In the genomic region with DNA sequence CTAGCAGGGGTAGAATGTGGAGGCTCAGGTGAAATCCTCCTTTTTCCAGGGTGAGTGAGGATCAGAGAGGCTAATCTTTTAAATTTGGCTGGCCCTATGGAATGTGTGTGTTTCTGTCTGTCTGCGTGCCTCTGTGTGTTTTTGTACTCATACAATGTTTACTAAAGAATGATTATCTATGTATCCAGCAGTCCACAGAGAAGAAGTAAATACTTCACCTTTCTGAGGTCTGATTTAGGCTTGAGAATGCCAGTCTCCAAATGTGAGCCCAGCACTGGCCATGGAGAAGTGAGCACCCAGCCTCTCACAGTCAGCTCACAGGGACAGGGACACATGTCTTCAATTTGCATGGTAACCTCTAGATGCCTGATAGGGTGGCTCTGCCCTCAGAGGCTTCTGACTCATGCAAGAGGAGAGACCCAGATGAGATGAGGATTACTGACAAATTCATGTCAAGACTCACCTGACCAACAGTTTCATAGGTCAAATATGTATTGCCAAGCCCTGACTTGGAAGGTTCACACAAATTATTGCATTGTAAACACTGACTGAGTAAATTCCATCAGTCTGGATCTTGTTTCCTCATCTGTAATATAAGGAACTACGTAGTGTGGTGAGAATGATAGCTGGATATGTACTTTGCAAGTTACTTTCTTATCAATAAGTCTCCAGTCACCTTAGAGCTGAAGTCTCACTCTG, we compare ENCODE assay signal across 1 cellular context.
TF ChIP-seq lines count a peak whose summit lies in the region.

No MANE protein-coding gene starts in this region.

TF ChIP-seq in HepG2, 621 proteins besides CTCF, POLR2A, EP300 and RAD21:
- TF ChIP-seq RBM22 (optimal IDR thresholded peaks at IDR 0.05; ENCODE audit: low read length) (no peak), ZFYVE20 (CRISPR knock-in tag; IDR thresholded peaks at IDR 0.05; ENCODE audit: borderline replicate concordance, low read depth) (no peak), ZNF605 (CRISPR knock-in tag; IDR thresholded peaks at IDR 0.05) (no peak), ZNF891 (CRISPR knock-in tag; IDR thresholded peaks at IDR 0.05) (no peak), TBX3 (IDR thresholded peaks at IDR 0.05; ENCODE audit: borderline replicate concordance) (no peak), ZNF138 (CRISPR knock-in tag; IDR thresholded peaks at IDR 0.05; ENCODE audit: low read depth) (no peak)
- TF ChIP-seq, protein P1, sequence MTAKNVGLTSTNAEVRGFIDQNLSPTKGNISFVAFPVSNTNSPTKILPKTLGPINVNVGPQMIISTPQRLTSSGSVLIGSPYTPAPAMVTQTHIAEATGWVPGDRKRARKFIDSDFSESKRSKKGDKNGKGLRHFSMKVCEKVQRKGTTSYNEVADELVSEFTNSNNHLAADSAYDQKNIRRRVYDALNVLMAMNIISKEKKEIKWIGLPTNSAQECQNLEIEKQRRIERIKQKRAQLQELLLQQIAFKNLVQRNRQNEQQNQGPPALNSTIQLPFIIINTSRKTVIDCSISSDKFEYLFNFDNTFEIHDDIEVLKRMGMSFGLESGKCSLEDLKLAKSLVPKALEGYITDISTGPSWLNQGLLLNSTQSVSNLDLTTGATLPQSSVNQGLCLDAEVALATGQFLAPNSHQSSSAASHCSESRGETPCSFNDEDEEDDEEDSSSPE (CRISPR knock-in tag; IDR thresholded peaks at IDR 0.05), result no peak
- TF ChIP-seq, protein P2, sequence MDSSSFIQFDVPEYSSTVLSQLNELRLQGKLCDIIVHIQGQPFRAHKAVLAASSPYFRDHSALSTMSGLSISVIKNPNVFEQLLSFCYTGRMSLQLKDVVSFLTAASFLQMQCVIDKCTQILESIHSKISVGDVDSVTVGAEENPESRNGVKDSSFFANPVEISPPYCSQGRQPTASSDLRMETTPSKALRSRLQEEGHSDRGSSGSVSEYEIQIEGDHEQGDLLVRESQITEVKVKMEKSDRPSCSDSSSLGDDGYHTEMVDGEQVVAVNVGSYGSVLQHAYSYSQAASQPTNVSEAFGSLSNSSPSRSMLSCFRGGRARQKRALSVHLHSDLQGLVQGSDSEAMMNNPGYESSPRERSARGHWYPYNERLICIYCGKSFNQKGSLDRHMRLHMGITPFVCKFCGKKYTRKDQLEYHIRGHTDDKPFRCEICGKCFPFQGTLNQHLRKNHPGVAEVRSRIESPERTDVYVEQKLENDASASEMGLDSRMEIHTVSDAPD (CRISPR knock-in tag; IDR thresholded peaks at IDR 0.05), result no peak
- TF ChIP-seq, protein P3, sequence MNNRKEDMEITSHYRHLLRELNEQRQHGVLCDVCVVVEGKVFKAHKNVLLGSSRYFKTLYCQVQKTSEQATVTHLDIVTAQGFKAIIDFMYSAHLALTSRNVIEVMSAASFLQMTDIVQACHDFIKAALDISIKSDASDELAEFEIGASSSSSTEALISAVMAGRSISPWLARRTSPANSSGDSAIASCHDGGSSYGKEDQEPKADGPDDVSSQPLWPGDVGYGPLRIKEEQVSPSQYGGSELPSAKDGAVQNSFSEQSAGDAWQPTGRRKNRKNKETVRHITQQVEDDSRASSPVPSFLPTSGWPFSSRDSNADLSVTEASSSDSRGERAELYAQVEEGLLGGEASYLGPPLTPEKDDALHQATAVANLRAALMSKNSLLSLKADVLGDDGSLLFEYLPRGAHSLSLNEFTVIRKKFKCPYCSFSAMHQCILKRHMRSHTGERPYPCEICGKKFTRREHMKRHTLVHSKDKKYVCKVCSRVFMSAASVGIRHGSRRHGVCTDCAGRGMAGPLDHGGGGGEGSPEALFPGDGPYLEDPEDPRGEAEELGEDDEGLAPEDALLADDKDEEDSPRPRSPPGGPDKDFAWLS (CRISPR knock-in tag; IDR thresholded peaks at IDR 0.05; ENCODE audit: borderline replicate concordance), result no peak
